In genomic region chr10:52359466-52359865, GRCh38 we compare ENCODE assay signal across 22 cellular contexts. TPM values are rescaled to one million over a fixed set of nuclear protein-coding genes. Genes with fewer than 3 reads are reported as not detected.
DNase-seq lines count a peak whose midpoint lies in the region; ATAC-seq and TF ChIP-seq lines count a peak whose summit lies in the region.
"Had no signal": no experiment of that assay in that cellular context is flagged by ENCODE, and none has a peak within 500 bp of the region (broad histone marks: within the 10 kb centered on the region; RNA-seq: fewer than 3 reads in every experiment).

No MANE protein-coding gene starts in this region.

- TF ChIP-seq POLR2A in testis (IDR thresholded peaks at IDR 0.05), result no peak
- TF ChIP-seq POLR2A in erythroblast (IDR thresholded peaks at IDR 0.05; ENCODE audit: low read length), result no peak

- H3K27ac Mint-ChIP-seq in MCF 10A (ENCODE audit: low read depth, unreplicated experiment), result no peak overlapping the region
- H3K27ac Mint-ChIP-seq: CD4-positive, alpha-beta memory T cell; IgD-negative memory B cell had no signal

- H3K4me1 ChIP-seq in mammary epithelial cell (ENCODE audit: insufficient read depth, low read length) (peaks cover 9% of the 10 kb centered on the region), testis (no peaks in the 10 kb centered on the region), A673 (ENCODE audit: insufficient read depth, low read length, poor library complexity, severe bottlenecking) (no peaks in the 10 kb centered on the region)
- H3K4me1 ChIP-seq: BE2C, SJSA1 had no signal

- no peak for ATAC-seq in GM18868 (IDR thresholded peaks at IDR 0.05; ENCODE audit: unreplicated experiment)

- DNase-seq in mammary epithelial cell (peak; percentile 34), MCF 10A (ENCODE audit: unreplicated experiment) (no peak), LHCN-M2 (ENCODE audit: low read depth) (peak; percentile 23), astrocyte of the spinal cord (ENCODE audit: low read depth, low spot score) (peak; percentile 33), testis (no peak), A673 (ENCODE audit: low spot score) (no peak), erythroblast (lab: John Stamatoyannopoulos, UW) (no peak)
- DNase-seq: 8988T; BE2C; Calu3; CD4-positive, alpha-beta memory T cell; MV-4-11; NCI-H187; NCI-H2107; NCI-H510A; NCI-H748 treated with DMSO at 0.1 percent for 48 hours; NK-92 treated with Interleukin-12 subunit alpha and Interleukin-12 subunit beta, amount 100 ng/mL, for 24 hours had no signal

- no peak overlapping the region for H3K9ac ChIP-seq in mammary epithelial cell (ENCODE audit: insufficient read depth, low read length)

- no peaks in the 10 kb centered on the region for H4K20me1 ChIP-seq in mammary epithelial cell (ENCODE audit: insufficient read depth, low read length)

- H3K27ac ChIP-seq in mammary epithelial cell (ENCODE audit: insufficient read depth, low read depth, low read length), result peak overlapping the region; percentile 4
- no peak overlapping the region for H3K27ac ChIP-seq in testis
- H3K27ac ChIP-seq in A673 (ENCODE audit: low read depth, low read length, poor library complexity, severe bottlenecking), result no peak overlapping the region
- H3K27ac ChIP-seq: HL-60, SJSA1 had no signal

- no peak overlapping the region for H3K4me3 Mint-ChIP-seq in MCF 10A (ENCODE audit: unreplicated experiment)
- H3K4me3 Mint-ChIP-seq: IgD-negative memory B cell had no signal

- TF ChIP-seq CTCF in mammary epithelial cell (conservative IDR thresholded peaks at IDR 0.05 in 1 of 2, IDR thresholded peaks at IDR 0.05 in 1 of 2; ENCODE audit: extremely low read depth in 1 of 2, insufficient read depth in 1 of 2, low read depth in 1 of 2, low read length in 2 of 2), result no peak
- TF ChIP-seq CTCF in MCF 10A (IDR thresholded peaks at IDR 0.05; ENCODE audit: unreplicated experiment), result no peak
- TF ChIP-seq CTCF in astrocyte of the spinal cord (IDR thresholded peaks at IDR 0.05; ENCODE audit: low read depth, low read length), result no peak
- TF ChIP-seq CTCF in testis (IDR thresholded peaks at IDR 0.05), result no peak
- TF ChIP-seq CTCF in A673 (conservative IDR thresholded peaks at IDR 0.05; ENCODE audit: low read depth, low read length), result no peak

- H3K36me3 Mint-ChIP-seq in MCF 10A (ENCODE audit: insufficient read depth, unreplicated experiment), result no peaks in the 10 kb centered on the region
- H3K36me3 Mint-ChIP-seq: CD4-positive, alpha-beta memory T cell; IgD-negative memory B cell had no signal

- H3K9me3 ChIP-seq in mammary epithelial cell (replicated peaks; ENCODE audit: insufficient read depth, low read length), result no peaks in the 10 kb centered on the region
- H3K9me3 ChIP-seq in testis, result no peaks in the 10 kb centered on the region
- H3K9me3 ChIP-seq in A673 (ENCODE audit: low read depth, low read length, poor library complexity, severe bottlenecking), result no peaks in the 10 kb centered on the region
- H3K9me3 ChIP-seq: BE2C, SJSA1 had no signal

- peaks cover under 1% of the 10 kb centered on the region for H3K9me3 Mint-ChIP-seq in MCF 10A (ENCODE audit: unreplicated experiment)

- intact Hi-C loops in mammary epithelial cell (cut with micrococcal nuclease) (no loop called here), MCF 10A (cut with micrococcal nuclease) (no loop called here), testis (cut with DNase I; ENCODE audit: low total_unique reads) (no loop called here), A673 (cut with micrococcal nuclease; ENCODE audit: unreplicated experiment) (no loop called here)

- H3K4me1 Mint-ChIP-seq in MCF 10A (ENCODE audit: insufficient read depth, unreplicated experiment), result no peaks in the 10 kb centered on the region
- H3K4me1 Mint-ChIP-seq: CD4-positive, alpha-beta memory T cell had no signal

- 8% methylated on average over 1 of the region's 1 CpG for WGBS in mammary epithelial cell (ENCODE audit: low coverage, missing lambda C conversion rate)
- WGBS in testis, 2 donors, result 85 to 98% methylated on average over 1 of the region's 1 CpG

- H3K27me3 ChIP-seq in mammary epithelial cell (ENCODE audit: insufficient read depth, low read length) (no peaks in the 10 kb centered on the region), testis (no peaks in the 10 kb centered on the region), A673 (replicated peaks; ENCODE audit: insufficient read depth, low read depth, low read length, poor library complexity) (no peaks in the 10 kb centered on the region)
- H3K27me3 ChIP-seq: BE2C, SJSA1 had no signal

- in situ Hi-C loops in mammary epithelial cell (cut with MboI; ENCODE audit: low sequenced_read_pairs in 2 of 2), result no loop called here
- in situ Hi-C loops in astrocyte of the spinal cord (cut with HindIII; ENCODE audit: low sequenced_read_pairs), result no loop called here

- no peak overlapping the region for H3K4me2 ChIP-seq in mammary epithelial cell (ENCODE audit: insufficient read depth, low read depth, low read length)

- POLR2A ChIA-PET in MCF 10A (lab: Yijun Ruan, JAX), result no interaction called here
- POLR2A ChIA-PET in A673 (lab: Charles Lee; ENCODE audit: low non-redundant PET), result no interaction called here

- no peak overlapping the region for H3K4me3 ChIP-seq in mammary epithelial cell (replicated peaks in 1 of 3; ENCODE audit: insufficient read depth in 1 of 3, low read depth in 2 of 3, low read length in 3 of 3)
- H3K4me3 ChIP-seq in astrocyte of the spinal cord (ENCODE audit: low read depth, low read length), result no peak overlapping the region
- H3K4me3 ChIP-seq in testis, result no peak overlapping the region
- H3K4me3 ChIP-seq in A673 (ENCODE audit: low read depth, low read length, poor library complexity, severe bottlenecking), result no peak overlapping the region
- H3K4me3 ChIP-seq: SJSA1 had no signal

- H3K27me3 Mint-ChIP-seq in MCF 10A (ENCODE audit: insufficient read depth, unreplicated experiment), result no peaks in the 10 kb centered on the region
- H3K27me3 Mint-ChIP-seq: CD4-positive, alpha-beta memory T cell; IgD-negative memory B cell had no signal

- CTCF ChIA-PET in mammary epithelial cell (lab: Charles Lee; ENCODE audit: low non-redundant PET), result no interaction called here
- CTCF ChIA-PET in MCF 10A (lab: Yijun Ruan, JAX), result no interaction called here
- CTCF ChIA-PET in A673 (lab: Charles Lee), result no interaction called here

- H3K36me3 ChIP-seq in mammary epithelial cell (ENCODE audit: insufficient read depth, low read length), result no peaks in the 10 kb centered on the region
- H3K36me3 ChIP-seq in testis (ENCODE audit: low read depth, missing control alignments), result no peaks in the 10 kb centered on the region
- H3K36me3 ChIP-seq in A673 (ENCODE audit: insufficient read depth, low read length, poor library complexity, severe bottlenecking), result no peaks in the 10 kb centered on the region
- H3K36me3 ChIP-seq: BE2C, SJSA1 had no signal

- dilution Hi-C loops in mammary epithelial cell (cut with HindIII; ENCODE audit: low sequenced_read_pairs), result no loop called here

- no TSS peak for BruUV-seq in mammary epithelial cell (replicated peaks; lab: Mats Ljungman, UMichigan)
- no TSS peak for BruUV-seq in MCF 10A (replicated peaks; lab: Mats Ljungman, UMichigan)
- BruUV-seq in A673 (replicated peaks; lab: Mats Ljungman, UMichigan), result no TSS peak

- H2AFZ ChIP-seq in mammary epithelial cell (ENCODE audit: low read depth, low read length), result no peak overlapping the region

- no peaks in the 10 kb centered on the region for H3K79me2 ChIP-seq in mammary epithelial cell (ENCODE audit: insufficient read depth, low read length)

RNA-seq across cellular contexts. Expression of gene DKK1, which starts 45.4 kb away (rescaled TPM):
- total RNA-seq in mammary epithelial cell (100 to 1,000 TPM; 157 to 161 TPM), MCF 10A (2022) (31.8 and 37.4 TPM in 2 replicates), LHCN-M2 (2014; rRNA removed) (80.0 and 108 TPM in 2 replicates), testis (1 to 10 TPM; 1.5 to 4.1 TPM), A673 (2021) (0.28 and 1.3 TPM in 2 replicates)
- polyA plus RNA-seq in mammary epithelial cell (325 TPM), testis (ENCODE audit: insufficient read depth, low read depth, low replicate concordance) (0.69 TPM)
- polyA minus RNA-seq in mammary epithelial cell, result 217 TPM
- polyA plus RNA-seq in LHCN-M2 (2012), result 122 TPM
- total RNA-seq: CD4-positive, alpha-beta memory T cell; OCI-LY7 had no signal
- polyA plus RNA-seq: CD4-positive, alpha-beta memory T cell; IgD-negative memory B cell had no signal

Comparison
In these comparisons a context has a peak if more than half of its experiments do, and no peak if none do; other contexts are left out.
1. DNase-seq: peak in mammary epithelial cell (single experiment), LHCN-M2 (single experiment) and astrocyte of the spinal cord (single experiment); none in MCF 10A (single experiment), testis (single experiment), A673 (single experiment) and erythroblast (0 of 2).